In the genomic region with DNA sequence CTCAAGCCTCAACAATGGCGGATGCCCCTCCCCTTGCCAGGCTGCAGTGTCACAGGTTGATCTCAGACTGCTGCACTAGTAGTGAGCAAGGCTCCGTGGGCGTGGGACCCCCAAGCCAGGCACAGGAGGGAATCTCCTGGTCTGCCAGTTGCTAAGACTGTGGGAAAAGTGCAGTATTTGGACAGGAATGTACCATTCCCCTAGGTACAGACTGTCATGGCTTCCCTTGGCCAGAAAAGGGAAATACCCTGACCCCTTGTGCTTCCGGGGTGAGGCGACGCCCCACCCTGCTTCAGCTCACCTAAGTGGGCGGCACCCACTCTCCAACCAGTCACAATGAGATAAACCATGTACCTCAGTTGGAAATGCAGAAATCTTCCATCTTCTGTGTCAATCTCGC, we compare ENCODE assay signal across 1 cellular context.
TF ChIP-seq lines count a peak whose summit lies in the region.

No MANE protein-coding gene starts in this region.

TF ChIP-seq in K562, 482 proteins besides CTCF, POLR2A, EP300 and RAD21 (continued from another document):
- TF ChIP-seq, protein P1, sequence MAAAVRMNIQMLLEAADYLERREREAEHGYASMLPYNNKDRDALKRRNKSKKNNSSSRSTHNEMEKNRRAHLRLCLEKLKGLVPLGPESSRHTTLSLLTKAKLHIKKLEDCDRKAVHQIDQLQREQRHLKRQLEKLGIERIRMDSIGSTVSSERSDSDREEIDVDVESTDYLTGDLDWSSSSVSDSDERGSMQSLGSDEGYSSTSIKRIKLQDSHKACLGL (CRISPR knock-in tag; IDR thresholded peaks at IDR 0.05; ENCODE audit: borderline replicate concordance, poor library complexity, severe bottlenecking), result no peak
- TF ChIP-seq PTRF (tag; IDR thresholded peaks at IDR 0.05), result no peak
- TF ChIP-seq, protein P2, sequence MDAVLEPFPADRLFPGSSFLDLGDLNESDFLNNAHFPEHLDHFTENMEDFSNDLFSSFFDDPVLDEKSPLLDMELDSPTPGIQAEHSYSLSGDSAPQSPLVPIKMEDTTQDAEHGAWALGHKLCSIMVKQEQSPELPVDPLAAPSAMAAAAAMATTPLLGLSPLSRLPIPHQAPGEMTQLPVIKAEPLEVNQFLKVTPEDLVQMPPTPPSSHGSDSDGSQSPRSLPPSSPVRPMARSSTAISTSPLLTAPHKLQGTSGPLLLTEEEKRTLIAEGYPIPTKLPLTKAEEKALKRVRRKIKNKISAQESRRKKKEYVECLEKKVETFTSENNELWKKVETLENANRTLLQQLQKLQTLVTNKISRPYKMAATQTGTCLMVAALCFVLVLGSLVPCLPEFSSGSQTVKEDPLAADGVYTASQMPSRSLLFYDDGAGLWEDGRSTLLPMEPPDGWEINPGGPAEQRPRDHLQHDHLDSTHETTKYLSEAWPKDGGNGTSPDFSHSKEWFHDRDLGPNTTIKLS (IDR thresholded peaks at IDR 0.05; ENCODE audit: borderline replicate concordance, low read depth), result no peak
- TF ChIP-seq, protein P3, sequence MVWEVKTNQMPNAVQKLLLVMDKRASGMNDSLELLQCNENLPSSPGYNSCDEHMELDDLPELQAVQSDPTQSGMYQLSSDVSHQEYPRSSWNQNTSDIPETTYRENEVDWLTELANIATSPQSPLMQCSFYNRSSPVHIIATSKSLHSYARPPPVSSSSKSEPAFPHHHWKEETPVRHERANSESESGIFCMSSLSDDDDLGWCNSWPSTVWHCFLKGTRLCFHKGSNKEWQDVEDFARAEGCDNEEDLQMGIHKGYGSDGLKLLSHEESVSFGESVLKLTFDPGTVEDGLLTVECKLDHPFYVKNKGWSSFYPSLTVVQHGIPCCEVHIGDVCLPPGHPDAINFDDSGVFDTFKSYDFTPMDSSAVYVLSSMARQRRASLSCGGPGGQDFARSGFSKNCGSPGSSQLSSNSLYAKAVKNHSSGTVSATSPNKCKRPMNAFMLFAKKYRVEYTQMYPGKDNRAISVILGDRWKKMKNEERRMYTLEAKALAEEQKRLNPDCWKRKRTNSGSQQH (CRISPR knock-in tag; IDR thresholded peaks at IDR 0.05), result no peak
- TF ChIP-seq ZNF274 (IDR thresholded peaks at IDR 0.05; ENCODE audit: borderline replicate concordance, low read depth, low read length), result no peak
- TF ChIP-seq KDM5B (IDR thresholded peaks at IDR 0.05; ENCODE audit: insufficient replicate concordance, low read depth, low read length), result no peak
